18 cellular contexts compared by ENCODE assay signal in the genomic region with DNA sequence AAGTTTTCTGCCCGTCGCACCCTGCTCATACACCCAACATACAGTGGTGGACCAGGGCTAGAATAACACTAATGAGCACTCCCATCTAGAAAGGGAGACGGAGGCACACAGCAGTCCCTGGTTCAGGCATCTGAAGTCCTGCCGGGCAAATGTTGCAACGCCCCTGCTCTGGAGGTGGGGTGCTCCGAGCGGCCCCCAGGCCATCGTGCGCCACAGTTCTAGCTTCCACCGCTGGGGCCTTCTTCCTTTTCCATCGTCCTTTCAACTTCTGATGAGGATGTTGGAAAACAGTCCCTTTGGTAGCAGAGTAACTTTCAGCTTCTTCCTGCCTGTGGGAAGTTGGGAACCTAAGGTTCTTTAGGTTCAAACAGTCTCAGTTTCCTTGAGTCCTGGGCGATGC.
"Had no signal": no experiment of that assay in that cellular context is flagged by ENCODE, and none has a peak within 500 bp of the region (broad histone marks: within the 10 kb centered on the region; RNA-seq: fewer than 3 reads in every experiment).

No MANE protein-coding gene starts in this region.

- H3K27ac ChIP-seq: coronary artery, left ventricle myocardium inferior, lower lobe of right lung, parathyroid adenoma, prostate gland, sigmoid colon, skin epidermis, stomach, thoracic aorta, transverse colon had no signal

- H3K4me3 ChIP-seq: coronary artery, left ventricle myocardium inferior, lower lobe of right lung, prostate gland, sigmoid colon, skin epidermis, stomach, thoracic aorta, transverse colon had no signal

- H3K9me3 Mint-ChIP-seq: memory B cell, nephron had no signal

- H3K36me3 Mint-ChIP-seq: memory B cell, naive B cell had no signal

- H3K36me3 ChIP-seq: left ventricle myocardium inferior, lower lobe of right lung, prostate gland, transverse colon had no signal

- ATAC-seq: lower lobe of right lung had no signal

- DNase-seq: cerebellar nuclear complex; effector CD8-positive, alpha-beta T cell; left ventricle myocardium inferior; lower lobe of right lung; naive B cell; sigmoid colon; stimulated activated CD4-positive, alpha-beta T cell treated with anti-CD3 and anti-CD28 coated beads, Interleukin-12 subunit alpha, Interleukin-12 subunit beta, amount 100 ng/mL, for 4 hours; stimulated activated naive CD4-positive, alpha-beta T cell; stomach; substantia nigra; transverse colon had no signal

- H3K4me1 ChIP-seq: left ventricle myocardium inferior, lower lobe of right lung, parathyroid adenoma, prostate gland, sigmoid colon, stomach, transverse colon had no signal

- H3K27me3 ChIP-seq: sigmoid colon, stomach, transverse colon had no signal

- H3K4me1 Mint-ChIP-seq: memory B cell, naive B cell, nephron had no signal

- H3K4me3 Mint-ChIP-seq: memory B cell, nephron had no signal

- H3K9me3 ChIP-seq: left ventricle myocardium inferior, lower lobe of right lung, prostate gland, sigmoid colon, stomach, thoracic aorta, transverse colon had no signal

- H3K27ac Mint-ChIP-seq: memory B cell, naive B cell, nephron had no signal

- H3K27me3 Mint-ChIP-seq: naive B cell had no signal
